In the genomic region with DNA sequence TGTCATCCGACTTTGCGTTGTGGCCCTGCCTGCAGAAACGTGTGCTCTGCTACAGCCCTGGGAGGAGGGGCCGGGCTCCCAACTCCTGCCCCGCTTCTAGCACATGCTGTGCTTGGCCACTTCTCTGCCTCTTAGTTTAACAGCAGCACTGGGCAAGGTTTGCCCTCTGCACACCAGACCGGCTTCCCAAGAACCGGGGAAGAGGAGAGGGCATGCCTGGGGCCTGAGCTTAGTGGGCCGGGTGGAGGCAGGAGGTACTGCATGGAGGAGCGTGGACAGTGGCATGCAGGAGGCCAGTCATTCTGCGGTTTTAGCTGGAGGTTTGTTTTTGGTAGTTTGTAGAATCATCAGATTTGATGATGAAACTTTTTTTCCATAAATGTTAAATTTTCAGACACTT, we compare ENCODE assay signal across 15 cellular contexts. TPM values are rescaled to one million over a fixed set of nuclear protein-coding genes. Genes with fewer than 3 reads are reported as not detected.
DNase-seq lines count a peak whose midpoint lies in the region; ATAC-seq, FAIRE-seq and TF ChIP-seq lines count a peak whose summit lies in the region.
"Had no signal": no experiment of that assay in that cellular context is flagged by ENCODE, and none has a peak within 500 bp of the region (broad histone marks: within the 10 kb centered on the region; RNA-seq: fewer than 3 reads in every experiment).

No MANE protein-coding gene starts in this region.

- peak overlapping the region; percentile 71 to 93 (median 84) for H3K27ac Mint-ChIP-seq in CD4-positive, CD25-positive, alpha-beta regulatory T cell
- H3K27ac Mint-ChIP-seq in GM23338 = peak overlapping the region; percentile 46; the same call in 1 of the 2 replicates
- H3K27ac Mint-ChIP-seq in mesothelial cell of epicardium = peak overlapping the region; percentile 27
- H3K27ac Mint-ChIP-seq: activated naive CD4-positive, alpha-beta T cell treated with anti-CD3 and anti-CD28 coated beads, Interleukin-2, amount 50 U/mL, for 72 hours had no signal

- H3K36me3 Mint-ChIP-seq in CD4-positive, CD25-positive, alpha-beta regulatory T cell = peaks cover 6% of the 10 kb centered on the region
- H3K36me3 Mint-ChIP-seq in GM23338 (ENCODE audit: low read depth) = peaks cover 18% of the 10 kb centered on the region; the same call in 2 of the 3 replicates
- H3K36me3 Mint-ChIP-seq in mesothelial cell of epicardium = peaks cover 11% of the 10 kb centered on the region

- 82 to 91% (median 86%) methylated on average over 10 of the region's 10 CpGs for WGBS in small intestine, 3 donors

- TF ChIP-seq CTCF in GM23338 (conservative IDR thresholded peaks at IDR 0.05; ENCODE audit: low read depth in 2 of 2) (no peak), mesothelial cell of epicardium (IDR thresholded peaks at IDR 0.05; ENCODE audit: unreplicated experiment) (no peak)

- no peaks in the 10 kb centered on the region for H3K27me3 Mint-ChIP-seq in CD4-positive, CD25-positive, alpha-beta regulatory T cell
- H3K27me3 Mint-ChIP-seq in GM23338 (ENCODE audit: insufficient read depth, low read depth, poor library complexity) (peaks cover 4% of the 10 kb centered on the region), mesothelial cell of epicardium (ENCODE audit: low read depth) (no peaks in the 10 kb centered on the region)
- H3K27me3 Mint-ChIP-seq: CD8-positive, alpha-beta memory T cell; central memory CD8-positive, alpha-beta T cell; naive thymus-derived CD8-positive, alpha-beta T cell; T-cell had no signal

- peak overlapping the region in 2 of 4 donors; percentile 10 to 24 for H3K4me3 Mint-ChIP-seq in CD4-positive, CD25-positive, alpha-beta regulatory T cell
- H3K4me3 Mint-ChIP-seq in GM23338 = no peak overlapping the region
- no peak overlapping the region for H3K4me3 Mint-ChIP-seq in mesothelial cell of epicardium
- H3K4me3 Mint-ChIP-seq: CD8-positive, alpha-beta memory T cell; central memory CD8-positive, alpha-beta T cell; naive thymus-derived CD8-positive, alpha-beta T cell; T-cell had no signal

- no peaks in the 10 kb centered on the region for H3K79me2 ChIP-seq in GM23338 (replicated peaks; ENCODE audit: insufficient read depth)

- no peak overlapping the region for H3K4me3 ChIP-seq in CD4-positive, CD25-positive, alpha-beta regulatory T cell (ENCODE audit: low read depth, low read length)
- H3K4me3 ChIP-seq in GM23338 = no peak overlapping the region
- no peak overlapping the region for H3K4me3 ChIP-seq in small intestine (ENCODE audit: low read depth in 1 of 2, low read length in 2 of 2)

- H4K20me1 ChIP-seq in GM23338 (replicated peaks; ENCODE audit: insufficient read depth) = no peaks in the 10 kb centered on the region

- peaks cover 52% of the 10 kb centered on the region for H3K4me1 ChIP-seq in CD4-positive, CD25-positive, alpha-beta regulatory T cell (ENCODE audit: control insufficient read depth, insufficient read depth, low read length, poor library complexity, severe bottlenecking)
- no peaks in the 10 kb centered on the region for H3K4me1 ChIP-seq in GM23338 (ENCODE audit: insufficient read depth)
- no peaks in the 10 kb centered on the region for H3K4me1 ChIP-seq in small intestine (ENCODE audit: control insufficient read depth in 2 of 2, insufficient read depth in 1 of 2, low read depth in 1 of 2, low read length in 1 of 2)

- peaks cover 13 to 75% (median 46%) of the 10 kb centered on the region in 4 donors for H3K4me1 Mint-ChIP-seq in CD4-positive, CD25-positive, alpha-beta regulatory T cell
- peaks cover 9% of the 10 kb centered on the region; the same call in 2 of the 3 replicates for H3K4me1 Mint-ChIP-seq in GM23338
- no peaks in the 10 kb centered on the region for H3K4me1 Mint-ChIP-seq in mesothelial cell of epicardium

- DNase-seq in CD4-positive, CD25-positive, alpha-beta regulatory T cell = no peak
- peak; percentile 48 for DNase-seq in GM23338 (ENCODE audit: low spot score)
- DNase-seq in amniotic stem cell (lab: John Stamatoyannopoulos, UW) = peak; percentile 15
- no peak for DNase-seq in mesothelial cell of epicardium (ENCODE audit: low spot score in 2 of 2, unreplicated experiment in 2 of 2)
- no peak for DNase-seq in posterior vena cava (ENCODE audit: low spot score)
- DNase-seq in small intestine = no peak
- DNase-seq in hippocampal formation (lab: John Stamatoyannopoulos, UW) = no peak
- DNase-seq: activated CD8-positive, alpha-beta memory T cell treated with anti-CD3 and anti-CD28 coated beads, Interleukin-2, amount 50 U/mL, for 48 hours; naive thymus-derived CD8-positive, alpha-beta T cell; NCI-H1105 treated with DMSO at 0.1 percent for 48 hours; T-cell had no signal

- no peak for ATAC-seq in CD4-positive, CD25-positive, alpha-beta regulatory T cell (ENCODE audit: low read depth in 2 of 2)
- ATAC-seq in GM23338 = peak; percentile 85
- ATAC-seq: activated naive CD4-positive, alpha-beta T cell treated with anti-CD3 and anti-CD28 coated beads, Interleukin-2, amount 50 U/mL, for 72 hours; naive thymus-derived CD8-positive, alpha-beta T cell; T-cell had no signal

- no peaks in the 10 kb centered on the region for H3K9me3 ChIP-seq in CD4-positive, CD25-positive, alpha-beta regulatory T cell (ENCODE audit: control insufficient read depth in 2 of 2, low read length in 2 of 2)
- no peaks in the 10 kb centered on the region for H3K9me3 ChIP-seq in small intestine (ENCODE audit: control insufficient read depth, low read depth)

- no peaks in the 10 kb centered on the region for H3K9me2 ChIP-seq in GM23338 (ENCODE audit: insufficient read depth)

- no peaks in the 10 kb centered on the region for H3K36me3 ChIP-seq in CD4-positive, CD25-positive, alpha-beta regulatory T cell (ENCODE audit: control insufficient read depth, insufficient read depth, low read length)
- peaks cover 7% of the 10 kb centered on the region for H3K36me3 ChIP-seq in GM23338 (ENCODE audit: insufficient read depth)
- H3K36me3 ChIP-seq in small intestine (ENCODE audit: control insufficient read depth in 2 of 2, insufficient read depth in 2 of 2, low read length in 2 of 2) = peaks cover 0 to 4% of the 10 kb centered on the region in 2 donors

- H3K4me2 ChIP-seq in GM23338 = no peak overlapping the region

- no peak for FAIRE-seq in small intestine (lab: Jason Lieb, UNC)
- FAIRE-seq: G401.6 had no signal

- no peaks in the 10 kb centered on the region for H3K27me3 ChIP-seq in CD4-positive, CD25-positive, alpha-beta regulatory T cell (ENCODE audit: control insufficient read depth, insufficient read depth, low read length)
- H3K27me3 ChIP-seq in GM23338 (ENCODE audit: insufficient read depth) = no peaks in the 10 kb centered on the region
- no peaks in the 10 kb centered on the region for H3K27me3 ChIP-seq in small intestine (ENCODE audit: control insufficient read depth in 2 of 2, insufficient read depth in 2 of 2, low read length in 2 of 2)

- H3F3A ChIP-seq in GM23338 (replicated peaks; ENCODE audit: low read depth) = 0 out of 2 replicates have a peak, but pooled peaks cover 5% of the 10 kb centered on the region

- no peak overlapping the region for H3K27ac ChIP-seq in CD4-positive, CD25-positive, alpha-beta regulatory T cell (ENCODE audit: insufficient read depth, low read length, poor library complexity, severe bottlenecking)
- H3K27ac ChIP-seq in GM23338 (ENCODE audit: low read depth) (peak overlapping the region; percentile 47), small intestine (ENCODE audit: low read depth in 1 of 2, low read length in 1 of 2) (no peak overlapping the region)

- no peak overlapping the region for H2AFZ ChIP-seq in GM23338

- intact Hi-C loops in posterior vena cava (cut with DNase I) = loop anchor here in 1 of 2 donors (5.0 kb wide), 1 partner anchor 278 kb away; no protein-coding TSS in a partner anchor

- H3K9me3 Mint-ChIP-seq in CD4-positive, CD25-positive, alpha-beta regulatory T cell = peaks cover 0 to 1% (median 0%) of the 10 kb centered on the region in 7 donors
- H3K9me3 Mint-ChIP-seq in GM23338 (no peaks in the 10 kb centered on the region), mesothelial cell of epicardium (no peaks in the 10 kb centered on the region)
- H3K9me3 Mint-ChIP-seq: activated naive CD4-positive, alpha-beta T cell treated with anti-CD3 and anti-CD28 coated beads, Interleukin-2, amount 50 U/mL, for 72 hours; CD8-positive, alpha-beta memory T cell; central memory CD8-positive, alpha-beta T cell; naive thymus-derived CD8-positive, alpha-beta T cell; T-cell had no signal

TF ChIP-seq in GM23338, 12 proteins besides CTCF, POLR2A, EP300 and RAD21 (continues in another document):
- TF ChIP-seq, protein P1, sequence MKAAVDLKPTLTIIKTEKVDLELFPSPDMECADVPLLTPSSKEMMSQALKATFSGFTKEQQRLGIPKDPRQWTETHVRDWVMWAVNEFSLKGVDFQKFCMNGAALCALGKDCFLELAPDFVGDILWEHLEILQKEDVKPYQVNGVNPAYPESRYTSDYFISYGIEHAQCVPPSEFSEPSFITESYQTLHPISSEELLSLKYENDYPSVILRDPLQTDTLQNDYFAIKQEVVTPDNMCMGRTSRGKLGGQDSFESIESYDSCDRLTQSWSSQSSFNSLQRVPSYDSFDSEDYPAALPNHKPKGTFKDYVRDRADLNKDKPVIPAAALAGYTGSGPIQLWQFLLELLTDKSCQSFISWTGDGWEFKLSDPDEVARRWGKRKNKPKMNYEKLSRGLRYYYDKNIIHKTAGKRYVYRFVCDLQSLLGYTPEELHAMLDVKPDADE (IDR thresholded peaks at IDR 0.05) = no peak
- TF ChIP-seq ZNF114 (CRISPR knock-in tag; IDR thresholded peaks at IDR 0.05) (no peak), ZNF331 (CRISPR knock-in tag; IDR thresholded peaks at IDR 0.05; ENCODE audit: low read depth) (no peak)

RNA-seq across cellular contexts. Expression of a gene that starts 45.5 kb away (rescaled TPM):
- 32.5 TPM for total RNA-seq in CD4-positive, CD25-positive, alpha-beta regulatory T cell
- 1 to 10 TPM; 5.6 to 9.8 (median 7.4) TPM for polyA plus RNA-seq in CD4-positive, CD25-positive, alpha-beta regulatory T cell
- total RNA-seq in GM23338 (2014; rRNA removed; shearing (Covaris generic)) = 43.1 and 44.3 TPM in 2 replicates
- polyA plus RNA-seq in GM23338 (2016; fragmentation: Nextera tagmentation; extraction: Ambion mirVana) = 33.8 and 39.9 TPM in 2 replicates
- total RNA-seq in mesothelial cell of epicardium = 24.9 to 27.9 TPM (median 27.5 TPM) in 3 replicates
- 1 to 10 TPM; 7.9 to 8.7 TPM for total RNA-seq in posterior vena cava
- polyA plus RNA-seq in small intestine = 10 to 100 TPM in 2 of 3 donors, 1 to 10 TPM in 1; 8.4 to 23.5 (median 13.2) TPM

Comparison
In these comparisons a context has a peak if more than half of its experiments do, and no peak if none do; other contexts are left out.
1. DNase-seq: peak in GM23338 (single experiment) and amniotic stem cell (single experiment); none in CD4-positive, CD25-positive, alpha-beta regulatory T cell (0 of 3), mesothelial cell of epicardium (0 of 2), posterior vena cava (single experiment), small intestine (single experiment) and hippocampal formation (0 of 2).
2. H3K27ac Mint-ChIP-seq: peak in every context shown above with its lines; median percentile 84 in CD4-positive, CD25-positive, alpha-beta regulatory T cell; 46 in GM23338; 27 in mesothelial cell of epicardium.